ENCODE assay signal across 1 cellular context in genomic region chr18:56257215-56257614, GRCh38.
TF ChIP-seq lines count a peak whose summit lies in the region.

No MANE protein-coding gene starts in this region.

TF ChIP-seq in K562, 482 proteins besides CTCF, POLR2A, EP300 and RAD21 (continued from another document and continues in another):
- TF ChIP-seq RERE (CRISPR knock-in tag; IDR thresholded peaks at IDR 0.05; ENCODE audit: borderline replicate concordance) (no peak), USF1 (CRISPR knock-in tag; IDR thresholded peaks at IDR 0.05) (no peak), ARID1B (IDR thresholded peaks at IDR 0.05) (no peak), CBX2 (IDR thresholded peaks at IDR 0.05; ENCODE audit: insufficient read depth, low read length, poor library complexity, severe bottlenecking) (no peak), STAG1 (CRISPR knock-in tag; IDR thresholded peaks at IDR 0.05; ENCODE audit: borderline replicate concordance) (no peak), BRF1 (IDR thresholded peaks at IDR 0.05; ENCODE audit: borderline replicate concordance, extremely low read depth, insufficient read length) (no peak), ARID2 (IDR thresholded peaks at IDR 0.05) (no peak), ZNF561 (CRISPR knock-in tag; conservative IDR thresholded peaks at IDR 0.05) (no peak), FOSL1 (tag; conservative IDR thresholded peaks at IDR 0.05) (peak; percentile 51), CREB5 (CRISPR knock-in tag; IDR thresholded peaks at IDR 0.05) (no peak), HOXB6 (CRISPR knock-in tag; IDR thresholded peaks at IDR 0.05; ENCODE audit: borderline replicate concordance) (no peak), MYNN (IDR thresholded peaks at IDR 0.05) (no peak), MYNN (CRISPR knock-in tag; IDR thresholded peaks at IDR 0.05) (no peak), KLF13 (tag; IDR thresholded peaks at IDR 0.05; ENCODE audit: borderline replicate concordance, low read depth) (no peak), ZNF696 (CRISPR knock-in tag; conservative IDR thresholded peaks at IDR 0.05) (no peak), PRMT5 (CRISPR knock-in tag; IDR thresholded peaks at IDR 0.05) (no peak), MAZ (CRISPR knock-in tag; conservative IDR thresholded peaks at IDR 0.05 in 1 of 2, IDR thresholded peaks at IDR 0.05 in 1 of 2) (no peak), MAFK (IDR thresholded peaks at IDR 0.05; ENCODE audit: low read length) (no peak), ZNF311 (CRISPR knock-in tag; IDR thresholded peaks at IDR 0.05) (no peak), ZKSCAN3 (CRISPR knock-in tag; IDR thresholded peaks at IDR 0.05) (no peak), MECOM (CRISPR knock-in tag; IDR thresholded peaks at IDR 0.05) (no peak), GTF2A2 (tag; IDR thresholded peaks at IDR 0.05) (no peak), E2F1 (CRISPR knock-in tag; IDR thresholded peaks at IDR 0.05) (no peak), CHD4 (IDR thresholded peaks at IDR 0.05; ENCODE audit: insufficient read depth, insufficient replicate concordance, low read depth, low read length, poor library complexity, severe bottlenecking) (no peak), ZNF280A (IDR thresholded peaks at IDR 0.05; ENCODE audit: low read depth, partially characterized antibody) (no peak), FOXJ2 (tag; IDR thresholded peaks at IDR 0.05) (no peak), ATF3 (IDR thresholded peaks at IDR 0.05) (peak; percentile 81), ATF3 (CRISPR knock-in tag; conservative IDR thresholded peaks at IDR 0.05) (no peak), JUND (IDR thresholded peaks at IDR 0.05; ENCODE audit: borderline replicate concordance, low read depth, low read length) (0 out of 2 replicates have a peak, but pooled peaks have one; percentile 27), JUND (tag; IDR thresholded peaks at IDR 0.05; ENCODE audit: borderline replicate concordance, low read depth, low read length) (peak; percentile 74; the same call in 2 of the 3 replicates), HMG20B (CRISPR knock-in tag; IDR thresholded peaks at IDR 0.05) (no peak), ZNF146 (CRISPR knock-in tag; IDR thresholded peaks at IDR 0.05; ENCODE audit: unreplicated experiment) (no peak), MED1 (CRISPR knock-in tag; IDR thresholded peaks at IDR 0.05; ENCODE audit: borderline replicate concordance) (no peak), CLOCK (CRISPR knock-in tag; IDR thresholded peaks at IDR 0.05; ENCODE audit: borderline replicate concordance) (no peak), BACH1 (tag; IDR thresholded peaks at IDR 0.05) (0 out of 2 replicates have a peak, but pooled peaks have one; percentile 41), ZNF431 (CRISPR knock-in tag; IDR thresholded peaks at IDR 0.05) (no peak), SFPQ (IDR thresholded peaks at IDR 0.05; ENCODE audit: low read depth, low read length) (no peak), ZNF395 (CRISPR knock-in tag; IDR thresholded peaks at IDR 0.05) (no peak), ZNF511 (CRISPR knock-in tag; IDR thresholded peaks at IDR 0.05) (no peak), NFE2L1 (tag; IDR thresholded peaks at IDR 0.05; ENCODE audit: borderline replicate concordance, low read depth) (peak; percentile 66; the same call in 1 of the 2 replicates), ZNF316 (IDR thresholded peaks at IDR 0.05) (peak; percentile 78)
